In genomic region chr7:33770581-33770980, GRCh38 we compare ENCODE assay signal across 9 cellular contexts.
"Had no signal": no experiment of that assay in that cellular context is flagged by ENCODE, and none has a peak within 500 bp of the region (broad histone marks: within the 10 kb centered on the region; RNA-seq: fewer than 3 reads in every experiment).

No MANE protein-coding gene starts in this region.

- H3K4me1 ChIP-seq: HAP-1 had no signal

- H3K27ac Mint-ChIP-seq: HFFc6 had no signal

- H3K9me3 ChIP-seq: HAP-1 had no signal

- H3K4me3 ChIP-seq: HAP-1, K562 had no signal

- H3K9me3 Mint-ChIP-seq: HFFc6 had no signal

- FAIRE-seq: HTR-8/SVneo, K562 had no signal

- DNase-seq: GOT3, H7, HFFc6, IMR-90, KG1 had no signal

- ATAC-seq: HCT116, K562 had no signal

- H3K36me3 ChIP-seq: HAP-1 had no signal

- H3K4me3 Mint-ChIP-seq: HFFc6 had no signal
